Comparison of ENCODE assay signal across 8 cellular contexts in the genomic region with DNA sequence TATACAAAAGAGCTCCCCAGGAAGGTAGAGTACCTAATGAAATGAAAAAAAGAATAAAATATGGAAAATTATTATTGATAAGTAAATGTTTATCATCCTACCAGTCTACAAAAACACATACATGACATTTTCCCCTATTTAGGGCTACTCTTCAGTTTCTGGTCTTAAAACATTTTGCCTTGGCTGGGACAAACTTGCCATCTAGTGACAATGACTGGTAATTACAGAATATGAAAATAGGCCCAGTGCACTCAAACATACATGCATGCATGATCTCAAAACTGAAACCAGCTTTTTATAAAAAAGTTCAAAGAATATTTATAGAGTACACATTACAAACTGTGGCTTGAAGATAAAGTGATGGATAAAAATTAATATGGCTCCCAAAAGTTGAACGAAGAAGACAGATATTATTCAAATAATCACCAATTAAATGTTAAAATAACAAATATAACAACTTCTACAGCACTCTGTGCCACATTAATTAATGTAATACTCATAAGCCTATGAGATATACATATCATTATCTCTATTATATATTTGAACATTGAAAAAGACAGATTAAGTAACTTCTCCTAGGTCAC. TPM values are rescaled to one million over a fixed set of nuclear protein-coding genes. Genes with fewer than 3 reads are reported as not detected.
DNase-seq lines count a peak whose midpoint lies in the region; ATAC-seq and TF ChIP-seq lines count a peak whose summit lies in the region.

No MANE protein-coding gene starts in this region.

- no peaks in the 10 kb centered on the region for H3F3A ChIP-seq in OCI-LY1 (ENCODE audit: insufficient read depth, low read length)

- no peak overlapping the region for H2AK5ac ChIP-seq in mesenchymal stem cell (ENCODE audit: low read length, severe bottlenecking)

- H3K27me3 ChIP-seq in OCI-LY1 (ENCODE audit: insufficient read depth, low read length) = no peaks in the 10 kb centered on the region
- H3K27me3 ChIP-seq in mesenchymal stem cell (ENCODE audit: control insufficient read depth in 1 of 2, insufficient read depth in 1 of 2, low read length in 2 of 2) = no peaks in the 10 kb centered on the region

- H2BK120ac ChIP-seq in mesenchymal stem cell (ENCODE audit: low read depth, low read length) = no peak overlapping the region

- no CpG with 5 or more reads among the region's 1 CpG for WGBS in mesenchymal stem cell

- H3K9me2 ChIP-seq in OCI-LY1 (ENCODE audit: low read depth, low read length) = no peaks in the 10 kb centered on the region

- no peak overlapping the region for H3K4me3 ChIP-seq in OCI-LY1 (ENCODE audit: low read depth, low read length, poor library complexity, severe bottlenecking)
- no peak overlapping the region for H3K4me3 ChIP-seq in choroid plexus epithelial cell (ENCODE audit: low read depth, low read length)
- no peak overlapping the region for H3K4me3 ChIP-seq in mesenchymal stem cell (ENCODE audit: insufficient read depth in 1 of 2, low read depth in 1 of 2, low read length in 2 of 2)

- H3K23ac ChIP-seq in mesenchymal stem cell (ENCODE audit: low read length in 2 of 2) = no peak overlapping the region

- peaks cover 31% of the 10 kb centered on the region for H3K4me1 Mint-ChIP-seq in activated naive CD4-positive, alpha-beta T cell treated with anti-CD3 and anti-CD28 coated beads, Interleukin-2, amount 50 U/mL, for 24 hours

- no peak overlapping the region for H4K91ac ChIP-seq in mesenchymal stem cell (ENCODE audit: low read length)

- H3K4me1 ChIP-seq in OCI-LY1 (ENCODE audit: insufficient read depth, low read length, severe bottlenecking) (no peaks in the 10 kb centered on the region), mesenchymal stem cell (ENCODE audit: control insufficient read depth, insufficient read depth, low read depth, low read length) (no peaks in the 10 kb centered on the region)

- peak; percentile 58 for TF ChIP-seq CTCF in OCI-LY1 (IDR thresholded peaks at IDR 0.05; ENCODE audit: low read length)
- peak; percentile 74 for TF ChIP-seq CTCF in choroid plexus epithelial cell (conservative IDR thresholded peaks at IDR 0.05; ENCODE audit: low read depth, low read length)

- no peak overlapping the region for H4K8ac ChIP-seq in mesenchymal stem cell (ENCODE audit: low read length)

- H3K27ac ChIP-seq in OCI-LY1 (ENCODE audit: low read depth, low read length, poor library complexity, severe bottlenecking) = no peak overlapping the region
- no peak overlapping the region for H3K27ac ChIP-seq in mesenchymal stem cell (ENCODE audit: low read length, poor library complexity, severe bottlenecking)

- no peak overlapping the region for H2BK12ac ChIP-seq in mesenchymal stem cell (ENCODE audit: low read length in 2 of 2)

- no peaks in the 10 kb centered on the region for H3K27me3 Mint-ChIP-seq in activated naive CD4-positive, alpha-beta T cell treated with anti-CD3 and anti-CD28 coated beads, Interleukin-2, amount 50 U/mL, for 24 hours

- no peak overlapping the region for H3K14ac ChIP-seq in mesenchymal stem cell (ENCODE audit: low read length in 2 of 2)

- no peak overlapping the region for H3K18ac ChIP-seq in mesenchymal stem cell (ENCODE audit: low read depth in 1 of 2, low read length in 2 of 2)

- no peak overlapping the region for H2BK15ac ChIP-seq in mesenchymal stem cell (ENCODE audit: low read depth, poor library complexity, severe bottlenecking)

- H2AFZ ChIP-seq in OCI-LY1 (ENCODE audit: low read length) (no peak overlapping the region), mesenchymal stem cell (ENCODE audit: low read depth, low read length) (no peak overlapping the region)

- peak overlapping the region; percentile 87 for H3K27ac Mint-ChIP-seq in activated naive CD4-positive, alpha-beta T cell treated with anti-CD3 and anti-CD28 coated beads, Interleukin-2, amount 50 U/mL, for 24 hours

- no peaks in the 10 kb centered on the region for H3K36me3 ChIP-seq in OCI-LY1 (ENCODE audit: insufficient read depth, low read length)
- H3K36me3 ChIP-seq in mesenchymal stem cell (ENCODE audit: control insufficient read depth in 1 of 2, insufficient read depth in 2 of 2, low read depth in 1 of 2, low read length in 2 of 2) = no peaks in the 10 kb centered on the region

- no peak overlapping the region for H3K4ac ChIP-seq in mesenchymal stem cell (ENCODE audit: low read depth in 1 of 2, low read length in 2 of 2)

- H3K4me2 ChIP-seq in OCI-LY1 (ENCODE audit: low read length) (no peak overlapping the region), mesenchymal stem cell (ENCODE audit: low read length, poor library complexity, severe bottlenecking) (no peak overlapping the region)

- no peak overlapping the region for H2BK5ac ChIP-seq in mesenchymal stem cell (ENCODE audit: low read depth, low read length, poor library complexity, severe bottlenecking)

- H4K20me1 ChIP-seq in OCI-LY1 (ENCODE audit: insufficient read depth, low read length) = no peaks in the 10 kb centered on the region

- ATAC-seq in GM21619 (IDR thresholded peaks at IDR 0.05; ENCODE audit: unreplicated experiment) = peak; percentile 67

- no peaks in the 10 kb centered on the region for H3K9me3 Mint-ChIP-seq in activated naive CD4-positive, alpha-beta T cell treated with anti-CD3 and anti-CD28 coated beads, Interleukin-2, amount 50 U/mL, for 24 hours

- no peaks in the 10 kb centered on the region for H3K9me3 ChIP-seq in OCI-LY1 (ENCODE audit: low read length)
- H3K9me3 ChIP-seq in mesenchymal stem cell (ENCODE audit: control insufficient read depth, low read length) = peaks cover 2% of the 10 kb centered on the region

- no peak for DNase-seq in activated naive CD4-positive, alpha-beta T cell treated with Interleukin-2 at 50 U/mL for 16 hours
- DNase-seq in HT-29 (ENCODE audit: low spot score) (peak; percentile 61), choroid plexus epithelial cell (ENCODE audit: low read depth) (peak; percentile 87), mesenchymal stem cell (peak; percentile 67), cortex of kidney (lab: John Stamatoyannopoulos, UW) (no peak)

- H3K79me1 ChIP-seq in mesenchymal stem cell (replicated peaks; ENCODE audit: low read length, poor library complexity, severe bottlenecking) = peaks cover 1% of the 10 kb centered on the region

- peak overlapping the region; percentile 42 for H3K4me3 Mint-ChIP-seq in activated naive CD4-positive, alpha-beta T cell treated with anti-CD3 and anti-CD28 coated beads, Interleukin-2, amount 50 U/mL, for 24 hours

- no peak overlapping the region for H3K9ac ChIP-seq in OCI-LY1 (ENCODE audit: low read length)
- H3K9ac ChIP-seq in mesenchymal stem cell (ENCODE audit: low read length) = peak overlapping the region; percentile 70

- H3K79me2 ChIP-seq in OCI-LY1 (ENCODE audit: insufficient read depth, low read length) = no peaks in the 10 kb centered on the region

- peaks cover 20% of the 10 kb centered on the region for H3K36me3 Mint-ChIP-seq in activated naive CD4-positive, alpha-beta T cell treated with anti-CD3 and anti-CD28 coated beads, Interleukin-2, amount 50 U/mL, for 24 hours

RNA-seq across cellular contexts. Expression of gene RNPC3, which starts 10.5 kb away (rescaled TPM):
- total RNA-seq in HT-29 (2014; rRNA removed; shearing (Covaris generic)) = 2.8 and 2.9 TPM in 2 replicates
- 17.3 TPM for polyA plus RNA-seq in mesenchymal stem cell (2013, experiment 1 of 2)
- polyA plus RNA-seq in mesenchymal stem cell (2013, experiment 2 of 2) = 14.9 TPM

RNA-seq across cellular contexts. Expression of gene AMY2B, which starts 56.4 kb away (rescaled TPM):
- total RNA-seq in HT-29 (2014; rRNA removed; shearing (Covaris generic)) = 0.47 and 1.2 TPM in 2 replicates
- polyA plus RNA-seq in mesenchymal stem cell (2013, experiment 1 of 2) = 0.77 TPM
- 0.71 TPM for polyA plus RNA-seq in mesenchymal stem cell (2013, experiment 2 of 2)

Comparison
In these comparisons a context has a peak if more than half of its experiments do, and no peak if none do; other contexts are left out.
1. DNase-seq: peak in HT-29 (single experiment), choroid plexus epithelial cell (single experiment) and mesenchymal stem cell (single experiment); none in activated naive CD4-positive, alpha-beta T cell treated with Interleukin-2 at 50 U/mL for 16 hours (single experiment) and cortex of kidney (single experiment).